ENCODE assay signal across 8 cellular contexts in genomic region chr2:88055049-88055435, GRCh38. TPM values are rescaled to one million over a fixed set of nuclear protein-coding genes. Genes with fewer than 3 reads are reported as not detected.
DNase-seq lines count a peak whose midpoint lies in the region; ATAC-seq and TF ChIP-seq lines count a peak whose summit lies in the region.

No MANE protein-coding gene starts in this region.

- BruUV-seq in HCT116 (replicated peaks; lab: Mats Ljungman, UMichigan): no TSS peak

- TF ChIP-seq POLR2A in HCT116 (IDR thresholded peaks at IDR 0.05; ENCODE audit: borderline replicate concordance, extremely low read depth, insufficient read depth, insufficient read length) (no peak), heart left ventricle (IDR thresholded peaks at IDR 0.05) (no peak)

- H3K9ac ChIP-seq in HCT116 (ENCODE audit: low read length) (peak overlapping the region; percentile 91), rectal smooth muscle tissue (ENCODE audit: low read length) (peak overlapping the region; percentile 91)

- H3K4me3 ChIP-seq in AG09309 (ENCODE audit: control insufficient read depth, low read depth, low read length) (peak overlapping the region; percentile 92), HCT116 (replicated peaks in 1 of 2; ENCODE audit: low read depth in 1 of 2, low read length in 2 of 2) (peak overlapping the region; percentile 82 to 91), heart left ventricle (peak overlapping the region; percentile 57 to 99 (median 86)), rectal smooth muscle tissue (ENCODE audit: low read length) (peak overlapping the region; percentile 91)

- TF ChIP-seq CTCF in AG09309 (IDR thresholded peaks at IDR 0.05; ENCODE audit: control insufficient read depth, insufficient read depth, low read depth, low read length, missing control alignments) (no peak), HCT116 (IDR thresholded peaks at IDR 0.05 in 2 of 3, conservative IDR thresholded peaks at IDR 0.05 in 1 of 3; ENCODE audit: borderline replicate concordance in 1 of 3, insufficient read depth in 1 of 3, low read depth in 2 of 3, low read length in 2 of 3) (no peak), heart left ventricle (IDR thresholded peaks at IDR 0.05) (no peak), GM13977 (IDR thresholded peaks at IDR 0.05; ENCODE audit: extremely low read depth, insufficient read depth, missing control alignments) (no peak)

- H3K79me2 ChIP-seq in HCT116 (ENCODE audit: insufficient read depth, low read length): peaks cover 26% of the 10 kb centered on the region

- no peaks in the 10 kb centered on the region for H3K27me3 Mint-ChIP-seq in activated CD4-positive, alpha-beta memory T cell treated with anti-CD3 and anti-CD28 coated beads, Interleukin-2, amount 10 ng/mL, durations not matched to agents 7 days and 5 days

- peaks cover 40% of the 10 kb centered on the region for H3K4me1 Mint-ChIP-seq in activated CD4-positive, alpha-beta memory T cell treated with anti-CD3 and anti-CD28 coated beads, Interleukin-2, amount 10 ng/mL, durations not matched to agents 7 days and 5 days

- POLR2A ChIA-PET in HCT116 (lab: Charles Lee): interaction anchor here (1.5 kb wide), 1 partner anchor 39 kb away, joined by 11 read pairs; the partner anchor contains the start of gene RNU2-63P
- POLR2A ChIA-PET in activated CD4-positive, alpha-beta memory T cell treated with anti-CD3 and anti-CD28 coated beads, Interleukin-2, amount 10 ng/mL, durations not matched to agents 7 days and 5 days (lab: Charles Lee): interaction anchor here (0.7 to 4.1 kb wide), 8 partner anchors 8 to 583 kb away, joined by 3 to 73 read pairs (median 4); partner anchors contain the start of genes EIF2AK3 and RNU2-63P

- DNase-seq in AG09309 (ENCODE audit: low read depth): no peak
- no peak for DNase-seq in HCT116 (ENCODE audit: low read depth, low spot score)
- DNase-seq in activated CD4-positive, alpha-beta memory T cell treated with anti-CD3 and anti-CD28 coated beads, Interleukin-2, amount 10 ng/mL, durations not matched to agents 7 days and 5 days: no peak
- no peak for DNase-seq in heart left ventricle
- no peak for DNase-seq in dedifferentiated amniotic fluid mesenchymal stem cell (ENCODE audit: extremely low spot score)
- no peak for DNase-seq in GM13977 (ENCODE audit: low spot score)

- CTCF ChIA-PET in HCT116 (lab: Charles Lee): no interaction called here
- CTCF ChIA-PET in activated CD4-positive, alpha-beta memory T cell treated with anti-CD3 and anti-CD28 coated beads, Interleukin-2, amount 10 ng/mL, durations not matched to agents 7 days and 5 days (lab: Charles Lee): interaction anchor here (1.2 to 1.5 kb wide), 2 partner anchors 14 to 105 kb away, joined by 4 read pairs; no protein-coding TSS in a partner anchor

- TF ChIP-seq RAD21 in HCT116 (IDR thresholded peaks at IDR 0.05; ENCODE audit: low read depth): no peak

- H3K9me3 ChIP-seq in HCT116 (ENCODE audit: control insufficient read depth in 1 of 2, insufficient read depth in 1 of 2, low read depth in 1 of 2, low read length in 2 of 2) (no peaks in the 10 kb centered on the region), heart left ventricle (no peaks in the 10 kb centered on the region)

- H3K27ac Mint-ChIP-seq in activated CD4-positive, alpha-beta memory T cell treated with anti-CD3 and anti-CD28 coated beads, Interleukin-2, amount 10 ng/mL, durations not matched to agents 7 days and 5 days: peak overlapping the region; percentile 84

- H3K36me3 ChIP-seq in HCT116 (ENCODE audit: control insufficient read depth in 1 of 2, insufficient read depth in 2 of 2, low read length in 2 of 2) (no peaks in the 10 kb centered on the region), heart left ventricle (no peaks in the 10 kb centered on the region), rectal smooth muscle tissue (ENCODE audit: control insufficient read depth, insufficient read depth, low read length) (no peaks in the 10 kb centered on the region)

- H4K20me1 ChIP-seq in HCT116 (ENCODE audit: insufficient read depth): no peaks in the 10 kb centered on the region

- intact Hi-C loops in HCT116 (cut with micrococcal nuclease): no loop called here
- intact Hi-C loops in heart left ventricle (cut with DNase I): no loop called here

- no peak overlapping the region for H2AFZ ChIP-seq in HCT116 (ENCODE audit: low read depth, low read length, poor library complexity, severe bottlenecking)

- H3K27ac ChIP-seq in HCT116 (ENCODE audit: low read depth, low read length) (peak overlapping the region; percentile 92), heart left ventricle (peak overlapping the region; percentile 92 to 99 (median 98)), rectal smooth muscle tissue (ENCODE audit: low read depth, low read length) (peak overlapping the region; percentile 98)

- H3K4me1 ChIP-seq in HCT116 (ENCODE audit: control insufficient read depth in 1 of 2, insufficient read depth in 2 of 2, low read length in 2 of 2): peaks cover 7 to 21% of the 10 kb centered on the region in 2 experiments; a peak in 3 of 4 replicates
- H3K4me1 ChIP-seq in heart left ventricle: peaks cover 6 to 43% (median 35%) of the 10 kb centered on the region in 12 donors
- peaks cover 18% of the 10 kb centered on the region for H3K4me1 ChIP-seq in rectal smooth muscle tissue (ENCODE audit: control insufficient read depth, insufficient read depth, low read length)

- H3K9me2 ChIP-seq in HCT116 (ENCODE audit: insufficient read depth): no peaks in the 10 kb centered on the region

- WGBS in heart left ventricle, 4 donors: 0 to 2% (median 0%) methylated on average over 17 of the region's 17 CpGs

- in situ Hi-C loops in GM13977 (cut with MboI; ENCODE audit: low pct_unique_long_range_greater_than_20kb, low sequenced_read_pairs, unreplicated experiment): no loop called here

- H3K9me3 Mint-ChIP-seq in activated CD4-positive, alpha-beta memory T cell treated with anti-CD3 and anti-CD28 coated beads, Interleukin-2, amount 10 ng/mL, durations not matched to agents 7 days and 5 days: no peaks in the 10 kb centered on the region

- peak overlapping the region; percentile 71 for H3K4me2 ChIP-seq in HCT116 (ENCODE audit: low read length)

- H3K36me3 Mint-ChIP-seq in activated CD4-positive, alpha-beta memory T cell treated with anti-CD3 and anti-CD28 coated beads, Interleukin-2, amount 10 ng/mL, durations not matched to agents 7 days and 5 days (ENCODE audit: low read depth): peaks cover 27% of the 10 kb centered on the region

- RAD21 ChIA-PET in HCT116 (lab: Charles Lee; ENCODE audit: low non-redundant PET in 1 of 2, low total read pairs in 2 of 2, uncharacterized antibody in 2 of 2, unreplicated experiment in 2 of 2): no interaction called here

- ATAC-seq in HCT116 (peak; percentile 19), heart left ventricle (peak in 3 of 4 donors; percentile 1 to 38 (median 19)), HG02588 (IDR thresholded peaks at IDR 0.05; ENCODE audit: unreplicated experiment) (no peak)

- H3K27me3 ChIP-seq in HCT116 (ENCODE audit: insufficient read depth, low read length): no peaks in the 10 kb centered on the region
- no peaks in the 10 kb centered on the region for H3K27me3 ChIP-seq in heart left ventricle
- no peaks in the 10 kb centered on the region for H3K27me3 ChIP-seq in rectal smooth muscle tissue (ENCODE audit: control insufficient read depth, insufficient read depth, low read length)

- H3K4me3 Mint-ChIP-seq in activated CD4-positive, alpha-beta memory T cell treated with anti-CD3 and anti-CD28 coated beads, Interleukin-2, amount 10 ng/mL, durations not matched to agents 7 days and 5 days: peak overlapping the region; percentile 93

TF ChIP-seq in HCT116, 20 proteins besides CTCF, POLR2A, EP300 and RAD21 (continues in another document):
- TF ChIP-seq JUND (IDR thresholded peaks at IDR 0.05) (no peak), SIN3A (IDR thresholded peaks at IDR 0.05; ENCODE audit: low read depth) (no peak), EZH2phosphoT487 (IDR thresholded peaks at IDR 0.05; ENCODE audit: borderline replicate concordance) (no peak), CEBPB (IDR thresholded peaks at IDR 0.05; ENCODE audit: low read depth) (no peak), POLR2AphosphoS5 (IDR thresholded peaks at IDR 0.05; ENCODE audit: low read depth, low read length) (no peak; the same call in 1 of the 2 replicates), SP1 (IDR thresholded peaks at IDR 0.05; ENCODE audit: low read depth) (no peak), ZBTB33 (IDR thresholded peaks at IDR 0.05; ENCODE audit: extremely low read depth, insufficient replicate concordance, low read length) (no peak), FOSL1 (IDR thresholded peaks at IDR 0.05; ENCODE audit: low read depth) (no peak), EZH2 (IDR thresholded peaks at IDR 0.05) (no peak), CBX3 (IDR thresholded peaks at IDR 0.05; ENCODE audit: low read depth) (no peak)

RNA-seq across cellular contexts. Expression of gene KRCC1, which starts 0.5 kb away (rescaled TPM):
- 5.8 TPM for total RNA-seq in HCT116 (2021; ENCODE audit: unreplicated experiment)
- polyA plus RNA-seq in HCT116 (2012): 2.2 and 3.0 TPM in 2 replicates
- total RNA-seq in activated CD4-positive, alpha-beta memory T cell treated with anti-CD3 and anti-CD28 coated beads, Interleukin-2, amount 10 ng/mL, durations not matched to agents 7 days and 5 days: 10 to 100 TPM; 18.8 to 19.1 TPM
- total RNA-seq in heart left ventricle: 10 to 100 TPM; 19.4 to 25.1 (median 21.7) TPM
- polyA plus RNA-seq in heart left ventricle: 10 to 100 TPM; 18.7 to 19.8 TPM

RNA-seq across cellular contexts. Expression of gene SMYD1, which starts 12.6 kb away (rescaled TPM):
- total RNA-seq in HCT116 (2021; ENCODE audit: unreplicated experiment) (not detected), heart left ventricle (100 to 1,000 TPM; 132 to 658 (median 404) TPM)
- not detected in 2 replicates for polyA plus RNA-seq in HCT116 (2012)
- total RNA-seq in activated CD4-positive, alpha-beta memory T cell treated with anti-CD3 and anti-CD28 coated beads, Interleukin-2, amount 10 ng/mL, durations not matched to agents 7 days and 5 days: not detected
- 100 to 1,000 TPM; 133 to 157 TPM for polyA plus RNA-seq in heart left ventricle

RNA-seq across cellular contexts. Expression of gene RNU2-63P, which starts 38.7 kb away (rescaled TPM):
- total RNA-seq in HCT116 (2021; ENCODE audit: unreplicated experiment) (7.4 TPM), heart left ventricle (not detected)
- not detected in 2 replicates for polyA plus RNA-seq in HCT116 (2012)
- total RNA-seq in activated CD4-positive, alpha-beta memory T cell treated with anti-CD3 and anti-CD28 coated beads, Interleukin-2, amount 10 ng/mL, durations not matched to agents 7 days and 5 days: 10 to 100 TPM; 14.6 to 16.1 TPM
- not detected for polyA plus RNA-seq in heart left ventricle

Comparison
In these comparisons a context has a peak if more than half of its experiments do, and no peak if none do; other contexts are left out.
1. RNA of gene SMYD1, which starts 12.6 kb away (total RNA-seq): 132 to 658 TPM in heart left ventricle; not detected in HCT116 (single experiment) and not detected in activated CD4-positive, alpha-beta memory T cell treated with anti-CD3 and anti-CD28 coated beads, Interleukin-2, amount 10 ng/mL, durations not matched to agents 7 days and 5 days; every median in the first group is over 100 times any median in the second.
2. Peak in every context shown above with its lines, with median percentiles within 50 percentile points of each other: H3K4me3 ChIP-seq and H3K27ac ChIP-seq.